Comparison of ENCODE assay signal across 8 cellular contexts in genomic region chr9:35489313-35490154, GRCh38. TPM values are rescaled to one million over a fixed set of nuclear protein-coding genes. Genes with fewer than 3 reads are reported as not detected.
DNase-seq lines count a peak whose midpoint lies in the region; ATAC-seq and TF ChIP-seq lines count a peak whose summit lies in the region.

A gene with protein sequence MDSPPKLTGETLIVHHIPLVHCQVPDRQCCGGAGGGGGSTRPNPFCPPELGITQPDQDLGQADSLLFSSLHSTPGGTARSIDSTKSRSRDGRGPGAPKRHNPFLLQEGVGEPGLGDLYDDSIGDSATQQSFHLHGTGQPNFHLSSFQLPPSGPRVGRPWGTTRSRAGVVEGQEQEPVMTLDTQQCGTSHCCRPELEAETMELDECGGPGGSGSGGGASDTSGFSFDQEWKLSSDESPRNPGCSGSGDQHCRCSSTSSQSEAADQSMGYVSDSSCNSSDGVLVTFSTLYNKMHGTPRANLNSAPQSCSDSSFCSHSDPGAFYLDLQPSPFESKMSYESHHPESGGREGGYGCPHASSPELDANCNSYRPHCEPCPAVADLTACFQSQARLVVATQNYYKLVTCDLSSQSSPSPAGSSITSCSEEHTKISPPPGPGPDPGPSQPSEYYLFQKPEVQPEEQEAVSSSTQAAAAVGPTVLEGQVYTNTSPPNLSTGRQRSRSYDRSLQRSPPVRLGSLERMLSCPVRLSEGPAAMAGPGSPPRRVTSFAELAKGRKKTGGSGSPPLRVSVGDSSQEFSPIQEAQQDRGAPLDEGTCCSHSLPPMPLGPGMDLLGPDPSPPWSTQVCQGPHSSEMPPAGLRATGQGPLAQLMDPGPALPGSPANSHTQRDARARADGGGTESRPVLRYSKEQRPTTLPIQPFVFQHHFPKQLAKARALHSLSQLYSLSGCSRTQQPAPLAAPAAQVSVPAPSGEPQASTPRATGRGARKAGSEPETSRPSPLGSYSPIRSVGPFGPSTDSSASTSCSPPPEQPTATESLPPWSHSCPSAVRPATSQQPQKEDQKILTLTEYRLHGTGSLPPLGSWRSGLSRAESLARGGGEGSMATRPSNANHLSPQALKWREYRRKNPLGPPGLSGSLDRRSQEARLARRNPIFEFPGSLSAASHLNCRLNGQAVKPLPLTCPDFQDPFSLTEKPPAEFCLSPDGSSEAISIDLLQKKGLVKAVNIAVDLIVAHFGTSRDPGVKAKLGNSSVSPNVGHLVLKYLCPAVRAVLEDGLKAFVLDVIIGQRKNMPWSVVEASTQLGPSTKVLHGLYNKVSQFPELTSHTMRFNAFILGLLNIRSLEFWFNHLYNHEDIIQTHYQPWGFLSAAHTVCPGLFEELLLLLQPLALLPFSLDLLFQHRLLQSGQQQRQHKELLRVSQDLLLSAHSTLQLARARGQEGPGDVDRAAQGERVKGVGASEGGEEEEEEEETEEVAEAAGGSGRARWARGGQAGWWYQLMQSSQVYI (N-terminal part only) (plus strand): TSS chr9:35490111. CDS start chr9:35546522, 56,411 bp downstream.

- peak; percentile 78 for DNase-seq in Calu3
- DNase-seq in HK-2 (ENCODE audit: unreplicated experiment): peak; percentile 84
- DNase-seq in NCI-H82 treated with DMSO at 0.1 percent for 48 hours (lab: John Stamatoyannopoulos, UW; ENCODE audit: unreplicated experiment): peak; percentile 60
- peak; percentile 77 for DNase-seq in activated T-cell treated with anti-CD3 and anti-CD28 coated beads, Interleukin-2, amount 50 U/mL, for 24 hours
- peak; percentile 77 to 83 for DNase-seq in erythroblast (lab: John Stamatoyannopoulos, UW)
- peak; percentile 72 to 85 for DNase-seq in mesothelial cell of epicardium (ENCODE audit: low spot score in 2 of 2, unreplicated experiment in 2 of 2)
- DNase-seq in stimulated activated CD8-positive, alpha-beta memory T cell treated with anti-CD3 and anti-CD28 coated beads, Interleukin-4, amount 100 ng/mL, for 24 hours (ENCODE audit: low read depth): peak; percentile 35

- BruUV-seq in Calu3 (replicated peaks; lab: Mats Ljungman, UMichigan): no TSS peak

- H3K9me3 Mint-ChIP-seq in Calu3 (ENCODE audit: low read depth, unreplicated experiment) (no peaks in the 10 kb centered on the region), mesothelial cell of epicardium (peaks cover 3% of the 10 kb centered on the region)
- no peaks in the 10 kb centered on the region for H3K9me3 Mint-ChIP-seq in activated T-cell treated with anti-CD3 and anti-CD28 coated beads, Interleukin-2, amount 50 U/mL, for 24 hours

- H3K36me3 Mint-ChIP-seq in Calu3 (ENCODE audit: insufficient read depth, unreplicated experiment) (peaks cover 18% of the 10 kb centered on the region), mesothelial cell of epicardium (peaks cover 5% of the 10 kb centered on the region)
- H3K36me3 Mint-ChIP-seq in activated T-cell treated with anti-CD3 and anti-CD28 coated beads, Interleukin-2, amount 50 U/mL, for 24 hours (ENCODE audit: low read depth): peaks cover 3% of the 10 kb centered on the region

- peaks cover 31% of the 10 kb centered on the region for H3K4me1 Mint-ChIP-seq in Calu3 (ENCODE audit: low read depth, unreplicated experiment)
- peaks cover 33% of the 10 kb centered on the region for H3K4me1 Mint-ChIP-seq in activated T-cell treated with anti-CD3 and anti-CD28 coated beads, Interleukin-2, amount 50 U/mL, for 24 hours (ENCODE audit: low read depth)
- H3K4me1 Mint-ChIP-seq in mesothelial cell of epicardium: peaks cover 31% of the 10 kb centered on the region

- peak; percentile 29 for TF ChIP-seq CTCF in Calu3 (IDR thresholded peaks at IDR 0.05; ENCODE audit: unreplicated experiment)
- peak; percentile 7 for TF ChIP-seq CTCF in mesothelial cell of epicardium (IDR thresholded peaks at IDR 0.05; ENCODE audit: unreplicated experiment)

- H3K27ac Mint-ChIP-seq in Calu3 (ENCODE audit: unreplicated experiment) (peak within 1 kb of the TSS; percentile 75), mesothelial cell of epicardium (peak within 1 kb of the TSS; percentile 97)
- peak within 1 kb of the TSS; percentile 83 for H3K27ac Mint-ChIP-seq in activated T-cell treated with anti-CD3 and anti-CD28 coated beads, Interleukin-2, amount 50 U/mL, for 24 hours

- CTCF ChIA-PET in Calu3 (lab: Charles Lee): interaction anchor here (0.6 to 1.7 kb wide), 6 partner anchors 12 to 64 kb away, joined by 3 to 15 read pairs (median 4); no protein-coding TSS in a partner anchor

- no peaks in the 10 kb centered on the region for H3K27me3 Mint-ChIP-seq in Calu3 (ENCODE audit: unreplicated experiment)
- H3K27me3 Mint-ChIP-seq in activated T-cell treated with anti-CD3 and anti-CD28 coated beads, Interleukin-2, amount 50 U/mL, for 24 hours: peaks cover 19% of the 10 kb centered on the region
- no peaks in the 10 kb centered on the region for H3K27me3 Mint-ChIP-seq in mesothelial cell of epicardium (ENCODE audit: low read depth)

- peak within 1 kb of the TSS; percentile 83 for H3K4me3 Mint-ChIP-seq in Calu3 (ENCODE audit: low read depth, unreplicated experiment)
- peak within 1 kb of the TSS; percentile 83 for H3K4me3 Mint-ChIP-seq in activated T-cell treated with anti-CD3 and anti-CD28 coated beads, Interleukin-2, amount 50 U/mL, for 24 hours
- peak within 1 kb of the TSS; percentile 85 for H3K4me3 Mint-ChIP-seq in mesothelial cell of epicardium

- TF ChIP-seq POLR2A in erythroblast (IDR thresholded peaks at IDR 0.05; ENCODE audit: low read length): no peak

- intact Hi-C loops in Calu3 (cut with micrococcal nuclease; ENCODE audit: unreplicated experiment): loop anchor here (2.0 kb wide), 1 partner anchor 63 kb away; no protein-coding TSS in a partner anchor

- ATAC-seq in HG03025 (IDR thresholded peaks at IDR 0.05; ENCODE audit: low FRiP score, unreplicated experiment): no peak

RNA-seq across cellular contexts. Expression of the gene that starts here (rescaled TPM):
- 8.6 and 10.5 TPM in 2 replicates for total RNA-seq in Calu3 (2022)
- 33.5 to 36.1 TPM (median 34.5 TPM) in 3 replicates for total RNA-seq in mesothelial cell of epicardium
